ENCODE assay signal across 8 cellular contexts in genomic region chr19:48568345-48568886, GRCh38. TPM values are rescaled to one million over a fixed set of nuclear protein-coding genes. Genes with fewer than 3 reads are reported as not detected.
DNase-seq lines count a peak whose midpoint lies in the region; ATAC-seq, FAIRE-seq and TF ChIP-seq lines count a peak whose summit lies in the region.

No MANE protein-coding gene starts in this region.

- CTCF ChIA-PET in endothelial cell of umbilical vein (lab: Charles Lee), result interaction anchor here (0.7 to 1.9 kb wide), 12 partner anchors 9 to 217 kb away, joined by 3 to 12 read pairs (median 4); no protein-coding TSS in a partner anchor

- no peaks in the 10 kb centered on the region for H3K9me3 ChIP-seq in endothelial cell of umbilical vein (replicated peaks; ENCODE audit: control insufficient read depth, insufficient read depth, low read length)
- no peaks in the 10 kb centered on the region for H3K9me3 ChIP-seq in mesenchymal stem cell (ENCODE audit: control insufficient read depth, low read length)

- H4K8ac ChIP-seq in mesenchymal stem cell (ENCODE audit: low read length), result peak overlapping the region; percentile 43

- H3K4ac ChIP-seq in mesenchymal stem cell (ENCODE audit: low read depth in 1 of 2, low read length in 2 of 2), result peak overlapping the region; percentile 9 to 28

- POLR2A ChIA-PET in endothelial cell of umbilical vein (lab: Charles Lee), result interaction anchor here (0.7 kb wide), 2 partner anchors 20 to 126 kb away, joined by 3 to 4 read pairs; no protein-coding TSS in a partner anchor

- peak overlapping the region; percentile 18 to 92 for H2BK12ac ChIP-seq in mesenchymal stem cell (ENCODE audit: low read length in 2 of 2)

- H2BK15ac ChIP-seq in mesenchymal stem cell (ENCODE audit: low read depth, poor library complexity, severe bottlenecking), result no peak overlapping the region

- H3K27ac ChIP-seq in endothelial cell of umbilical vein (ENCODE audit: insufficient read depth, low read depth, low read length) (no peak overlapping the region), mesenchymal stem cell (ENCODE audit: low read length, poor library complexity, severe bottlenecking) (peak overlapping the region; percentile 91)

- peaks cover 2% of the 10 kb centered on the region for H3K4me1 ChIP-seq in endothelial cell of umbilical vein (ENCODE audit: control insufficient read depth, extremely low read depth, insufficient read depth, low read length)
- peaks cover 20% of the 10 kb centered on the region for H3K4me1 ChIP-seq in mesenchymal stem cell (ENCODE audit: control insufficient read depth, insufficient read depth, low read depth, low read length)

- H3K23ac ChIP-seq in mesenchymal stem cell (ENCODE audit: low read length in 2 of 2), result no peak overlapping the region

- dilution Hi-C loops in endothelial cell of umbilical vein (cut with MboI; ENCODE audit: extremely low pct_ligation_motif_present, low sequenced_read_pairs), result no loop called here

- H4K20me1 ChIP-seq in endothelial cell of umbilical vein (replicated peaks; ENCODE audit: control insufficient read depth, extremely low read depth, insufficient read depth, low read length), result no peaks in the 10 kb centered on the region

- H2AK5ac ChIP-seq in mesenchymal stem cell (ENCODE audit: low read length, severe bottlenecking), result no peak overlapping the region

- no peak overlapping the region for H2BK120ac ChIP-seq in mesenchymal stem cell (ENCODE audit: low read depth, low read length)

- WGBS in mesenchymal stem cell, result 2% methylated on average over 19 of the region's 19 CpGs

- H3K18ac ChIP-seq in mesenchymal stem cell (ENCODE audit: low read depth in 1 of 2, low read length in 2 of 2), result peak overlapping the region; percentile 67 to 77

- TF ChIP-seq CTCF in endothelial cell of umbilical vein (IDR thresholded peaks at IDR 0.05; ENCODE audit: extremely low read depth in 1 of 2, insufficient read depth in 1 of 2, low read depth in 1 of 2, low read length in 2 of 2), result no peak

- H2AFZ ChIP-seq in endothelial cell of umbilical vein (ENCODE audit: low read depth, low read length) (peak overlapping the region; percentile 52), mesenchymal stem cell (ENCODE audit: low read depth, low read length) (no peak overlapping the region)

- intact Hi-C loops in endothelial cell of umbilical vein (cut with micrococcal nuclease), result no loop called here

- peak overlapping the region; percentile 3 for H3K4me2 ChIP-seq in endothelial cell of umbilical vein (ENCODE audit: insufficient read depth, low read length)
- peak overlapping the region; percentile 72 for H3K4me2 ChIP-seq in mesenchymal stem cell (ENCODE audit: low read length, poor library complexity, severe bottlenecking)

- H4K91ac ChIP-seq in mesenchymal stem cell (ENCODE audit: low read length), result no peak overlapping the region

- H3K9ac ChIP-seq in endothelial cell of umbilical vein (replicated peaks; ENCODE audit: extremely low read depth, insufficient read depth, low read length), result no peak overlapping the region
- peak overlapping the region; percentile 72 for H3K9ac ChIP-seq in mesenchymal stem cell (ENCODE audit: low read length)

- H3K14ac ChIP-seq in mesenchymal stem cell (ENCODE audit: low read length in 2 of 2), result peak overlapping the region in 1 of 2 experiments; percentile 36

- H3K79me1 ChIP-seq in mesenchymal stem cell (replicated peaks; ENCODE audit: low read length, poor library complexity, severe bottlenecking), result no peaks in the 10 kb centered on the region

- H3K79me2 ChIP-seq in endothelial cell of umbilical vein (ENCODE audit: control insufficient read depth, insufficient read depth, low read length), result no peaks in the 10 kb centered on the region

- BruUV-seq in endothelial cell of umbilical vein (replicated peaks; lab: Mats Ljungman, UMichigan), result no TSS peak

- ATAC-seq in GM18511 (IDR thresholded peaks at IDR 0.05; ENCODE audit: unreplicated experiment), result no peak

- H3K27me3 ChIP-seq in endothelial cell of umbilical vein (ENCODE audit: control insufficient read depth in 2 of 2, insufficient read depth in 2 of 2, low read length in 2 of 2), result no peaks in the 10 kb centered on the region
- H3K27me3 ChIP-seq in mesenchymal stem cell (ENCODE audit: control insufficient read depth in 1 of 2, insufficient read depth in 1 of 2, low read length in 2 of 2), result no peaks in the 10 kb centered on the region

- H3K4me3 ChIP-seq in endothelial cell of umbilical vein (replicated peaks in 1 of 3; ENCODE audit: insufficient read depth in 1 of 3, low read depth in 1 of 3, low read length in 3 of 3) (peak overlapping the region in 1 of 3 experiments; percentile 17), mesenchymal stem cell (ENCODE audit: insufficient read depth in 1 of 2, low read depth in 1 of 2, low read length in 2 of 2) (peak overlapping the region in 1 of 2 experiments; percentile 59)

- TF ChIP-seq POLR2A in endothelial cell of umbilical vein (IDR thresholded peaks at IDR 0.05; ENCODE audit: low read depth, low read length), result no peak

- DNase-seq in Daoy (ENCODE audit: low read depth) (peak; percentile 95), NCI-H446 treated with DMSO at 0.1 percent for 48 hours (lab: John Stamatoyannopoulos, UW) (peak; percentile 95), endothelial cell of umbilical vein (ENCODE audit: low read depth, low spot score) (peak; percentile 83), mesenchymal stem cell (peak; percentile 93), T-helper 9 cell (no peak), NCI-H128 (lab: John Stamatoyannopoulos, UW; ENCODE audit: unreplicated experiment) (no peak)
- no peak for DNase-seq in activated CD4-positive, alpha-beta T cell treated with anti-CD3 and anti-CD28 coated beads, Interleukin-2, amount 50 U/mL, for 4 hours

- H3K36me3 ChIP-seq in endothelial cell of umbilical vein (ENCODE audit: control insufficient read depth in 2 of 2, extremely low read depth in 1 of 2, insufficient read depth in 2 of 2, low read length in 2 of 2), result no peaks in the 10 kb centered on the region
- no peaks in the 10 kb centered on the region for H3K36me3 ChIP-seq in mesenchymal stem cell (ENCODE audit: control insufficient read depth in 1 of 2, insufficient read depth in 2 of 2, low read depth in 1 of 2, low read length in 2 of 2)

- no peak overlapping the region for H2BK5ac ChIP-seq in mesenchymal stem cell (ENCODE audit: low read depth, low read length, poor library complexity, severe bottlenecking)

- FAIRE-seq in endothelial cell of umbilical vein (lab: Jason Lieb, UNC), result peak; percentile 97

- no peaks in the 10 kb centered on the region for H3K9me1 ChIP-seq in endothelial cell of umbilical vein (replicated peaks; ENCODE audit: control insufficient read depth, extremely low read depth, insufficient read depth, low read length)

RNA-seq across cellular contexts. Expression of gene SULT2B1, which starts 16.4 kb away (rescaled TPM):
- total RNA-seq in Daoy (2014; rRNA removed; shearing (Covaris generic)), result not detected in 2 replicates
- total RNA-seq in endothelial cell of umbilical vein, result not detected in 2 replicates
- polyA plus RNA-seq in endothelial cell of umbilical vein, result not detected in 2 replicates
- polyA plus RNA-seq in endothelial cell of umbilical vein (2011; cell fraction: cytosol; rRNA removed), result not detected in 2 replicates
- polyA plus RNA-seq in endothelial cell of umbilical vein (2011; cell fraction: nucleus; rRNA removed), result not detected in 2 replicates
- polyA plus RNA-seq in endothelial cell of umbilical vein (2012), result 0.19 and 0.20 TPM in 2 replicates
- not detected in 2 replicates for polyA minus RNA-seq in endothelial cell of umbilical vein
- polyA minus RNA-seq in endothelial cell of umbilical vein (2011; cell fraction: cytosol; rRNA and poly(A)+ RNA removed), result not detected
- not detected in 2 replicates for polyA minus RNA-seq in endothelial cell of umbilical vein (2011; cell fraction: nucleus; rRNA and poly(A)+ RNA removed)
- polyA plus RNA-seq in mesenchymal stem cell (2013, experiment 1 of 2), result 0.83 TPM
- 0.70 TPM for polyA plus RNA-seq in mesenchymal stem cell (2013, experiment 2 of 2)

RNA-seq across cellular contexts. Expression of gene SPACA4, which starts 38.1 kb away (rescaled TPM):
- total RNA-seq in Daoy (2014; rRNA removed; shearing (Covaris generic)), result not detected in 2 replicates
- total RNA-seq in endothelial cell of umbilical vein, result not detected in 2 replicates
- not detected in 2 replicates for polyA plus RNA-seq in endothelial cell of umbilical vein
- polyA plus RNA-seq in endothelial cell of umbilical vein (2011; cell fraction: cytosol; rRNA removed), result not detected in 2 replicates
- not detected in 2 replicates for polyA plus RNA-seq in endothelial cell of umbilical vein (2011; cell fraction: nucleus; rRNA removed)
- polyA plus RNA-seq in endothelial cell of umbilical vein (2012), result not detected in 2 replicates
- not detected in 2 replicates for polyA minus RNA-seq in endothelial cell of umbilical vein
- not detected for polyA minus RNA-seq in endothelial cell of umbilical vein (2011; cell fraction: cytosol; rRNA and poly(A)+ RNA removed)
- polyA minus RNA-seq in endothelial cell of umbilical vein (2011; cell fraction: nucleus; rRNA and poly(A)+ RNA removed), result not detected in 2 replicates
- polyA plus RNA-seq in mesenchymal stem cell (2013, experiment 1 of 2), result not detected
- polyA plus RNA-seq in mesenchymal stem cell (2013, experiment 2 of 2), result not detected

RNA-seq across cellular contexts. Expression of gene FAM83E, which starts 46.5 kb away (rescaled TPM):
- not detected in 2 replicates for total RNA-seq in Daoy (2014; rRNA removed; shearing (Covaris generic))
- 1.7 and 3.5 TPM in 2 replicates for total RNA-seq in endothelial cell of umbilical vein
- polyA plus RNA-seq in endothelial cell of umbilical vein, result 0.04 and 0.10 TPM in 2 replicates
- not detected in 2 replicates for polyA plus RNA-seq in endothelial cell of umbilical vein (2011; cell fraction: cytosol; rRNA removed)
- 0.76 and 1.0 TPM in 2 replicates for polyA plus RNA-seq in endothelial cell of umbilical vein (2011; cell fraction: nucleus; rRNA removed)
- polyA plus RNA-seq in endothelial cell of umbilical vein (2012), result not detected in 2 replicates
- 0.59 and 0.63 TPM in 2 replicates for polyA minus RNA-seq in endothelial cell of umbilical vein
- polyA minus RNA-seq in endothelial cell of umbilical vein (2011; cell fraction: cytosol; rRNA and poly(A)+ RNA removed), result not detected
- 0.91 and 4.4 TPM in 2 replicates for polyA minus RNA-seq in endothelial cell of umbilical vein (2011; cell fraction: nucleus; rRNA and poly(A)+ RNA removed)
- polyA plus RNA-seq in mesenchymal stem cell (2013, experiment 1 of 2), result 0.03 TPM
- polyA plus RNA-seq in mesenchymal stem cell (2013, experiment 2 of 2), result 0.04 TPM

RNA-seq across cellular contexts. Expression of gene RPL18, which starts 50.6 kb away (rescaled TPM):
- total RNA-seq in Daoy (2014; rRNA removed; shearing (Covaris generic)), result 2,925 and 3,124 TPM in 2 replicates
- total RNA-seq in endothelial cell of umbilical vein, result 1,402 and 1,407 TPM in 2 replicates
- 2,154 and 2,376 TPM in 2 replicates for polyA plus RNA-seq in endothelial cell of umbilical vein
- 1,380 and 1,833 TPM in 2 replicates for polyA plus RNA-seq in endothelial cell of umbilical vein (2011; cell fraction: cytosol; rRNA removed)
- polyA plus RNA-seq in endothelial cell of umbilical vein (2011; cell fraction: nucleus; rRNA removed), result 597 and 638 TPM in 2 replicates
- polyA plus RNA-seq in endothelial cell of umbilical vein (2012), result 1,901 and 3,069 TPM in 2 replicates
- polyA minus RNA-seq in endothelial cell of umbilical vein, result 547 and 582 TPM in 2 replicates
- 814 TPM for polyA minus RNA-seq in endothelial cell of umbilical vein (2011; cell fraction: cytosol; rRNA and poly(A)+ RNA removed)
- 103 and 151 TPM in 2 replicates for polyA minus RNA-seq in endothelial cell of umbilical vein (2011; cell fraction: nucleus; rRNA and poly(A)+ RNA removed)
- polyA plus RNA-seq in mesenchymal stem cell (2013, experiment 1 of 2), result 1,704 TPM
- polyA plus RNA-seq in mesenchymal stem cell (2013, experiment 2 of 2), result 1,641 TPM

RNA-seq across cellular contexts. Expression of gene SPHK2, which starts 50.9 kb away (rescaled TPM):
- 5.1 and 12.7 TPM in 2 replicates for total RNA-seq in Daoy (2014; rRNA removed; shearing (Covaris generic))
- total RNA-seq in endothelial cell of umbilical vein, result 30.5 and 31.1 TPM in 2 replicates
- polyA plus RNA-seq in endothelial cell of umbilical vein, result 20.2 and 23.4 TPM in 2 replicates
- 8.2 and 10.7 TPM in 2 replicates for polyA plus RNA-seq in endothelial cell of umbilical vein (2011; cell fraction: cytosol; rRNA removed)
- 26.2 and 26.5 TPM in 2 replicates for polyA plus RNA-seq in endothelial cell of umbilical vein (2011; cell fraction: nucleus; rRNA removed)
- polyA plus RNA-seq in endothelial cell of umbilical vein (2012), result 9.2 and 11.3 TPM in 2 replicates
- 11.7 and 14.6 TPM in 2 replicates for polyA minus RNA-seq in endothelial cell of umbilical vein
- 10.9 TPM for polyA minus RNA-seq in endothelial cell of umbilical vein (2011; cell fraction: cytosol; rRNA and poly(A)+ RNA removed)
- 14.6 and 21.1 TPM in 2 replicates for polyA minus RNA-seq in endothelial cell of umbilical vein (2011; cell fraction: nucleus; rRNA and poly(A)+ RNA removed)
- polyA plus RNA-seq in mesenchymal stem cell (2013, experiment 1 of 2), result 9.1 TPM
- 9.4 TPM for polyA plus RNA-seq in mesenchymal stem cell (2013, experiment 2 of 2)

Comparison
In these comparisons a context has a peak if more than half of its experiments do, and no peak if none do; other contexts are left out.
1. DNase-seq: peak in Daoy (single experiment), NCI-H446 treated with DMSO at 0.1 percent for 48 hours (single experiment), endothelial cell of umbilical vein (single experiment) and mesenchymal stem cell (single experiment); none in T-helper 9 cell (single experiment), activated CD4-positive, alpha-beta T cell treated with anti-CD3 and anti-CD28 coated beads, Interleukin-2, amount 50 U/mL, for 4 hours (0 of 2) and NCI-H128 (single experiment).